In genomic region chrX:40844476-40844875, GRCh38 we compare ENCODE assay signal across 18 cellular contexts.
DNase-seq lines count a peak whose midpoint lies in the region; ATAC-seq and TF ChIP-seq lines count a peak whose summit lies in the region.
"Had no signal": no experiment of that assay in that cellular context is flagged by ENCODE, and none has a peak within 500 bp of the region (broad histone marks: within the 10 kb centered on the region; RNA-seq: fewer than 3 reads in every experiment).

No MANE protein-coding gene starts in this region.

- no CpG with 5 or more reads among the region's 2 CpGs for WGBS in IMR-90 (ENCODE audit: extremely low coverage in 2 of 2, insufficient read length in 1 of 2), 2 experiments
- WGBS in endodermal cell (ENCODE audit: insufficient coverage in 1 of 2, insufficient read length in 1 of 2), 2 experiments: 65% methylated on average over 2 of the region's 2 CpGs; no CpG with 5 or more reads in 1 of the 2 experiments

- H2AFZ ChIP-seq in IMR-90 (replicated peaks; ENCODE audit: low read length, poor library complexity): peak overlapping the region; percentile 34
- H2AFZ ChIP-seq: parathyroid adenoma had no signal

- intact Hi-C loops in IMR-90 (cut with micrococcal nuclease): no loop called here

- ATAC-seq in IMR-90 (ENCODE audit: low read depth) (no peak), HG02981 (IDR thresholded peaks at IDR 0.05; ENCODE audit: unreplicated experiment) (no peak)
- no peak for ATAC-seq in activated T-cell treated with anti-CD3 and anti-CD28 coated beads, Interleukin-2, amount 50 U/mL, for 72 hours (replicated peaks in 1 of 2)
- ATAC-seq: PC-3 had no signal

- H3K9me3 ChIP-seq in IMR-90 (ENCODE audit: control insufficient read depth, insufficient read depth, low read length) (peaks cover 14% of the 10 kb centered on the region), endodermal cell (ENCODE audit: control insufficient read depth, low read length) (no peaks in the 10 kb centered on the region)

- CTCF ChIA-PET in IMR-90 (lab: Yijun Ruan, JAX): interaction anchor here (1.0 kb wide), 1 partner anchor 50 kb away, joined by 3 read pairs; no protein-coding TSS in a partner anchor

- peak; percentile 65 for DNase-seq in EL
- DNase-seq in IMR-90: peak; percentile 58
- no peak for DNase-seq in endodermal cell
- DNase-seq in hypothalamus (lab: John Stamatoyannopoulos, UW): no peak
- no peak for DNase-seq in activated T-cell treated with anti-CD3 and anti-CD28 coated beads, Interleukin-2, amount 50 U/mL, for 72 hours
- no peak for DNase-seq in KG1 (lab: John Stamatoyannopoulos, UW)
- DNase-seq: CD4-positive, alpha-beta T cell; H7; Kasumi-1; NCI-H1105; NCI-H2107; NCI-H69; stimulated activated CD4-positive, alpha-beta T cell treated with anti-CD3 and anti-CD28 coated beads, Interleukin-4, amount 100 ng/mL, for 1 hour had no signal

- TF ChIP-seq CTCF in IMR-90 (conservative IDR thresholded peaks at IDR 0.05; ENCODE audit: low read depth, low read length) (no peak), endodermal cell (conservative IDR thresholded peaks at IDR 0.05) (no peak), nephron (IDR thresholded peaks at IDR 0.05; ENCODE audit: unreplicated experiment in 3 of 3) (no peak)

- H2BK5ac ChIP-seq in IMR-90 (ENCODE audit: low read depth, low read length, poor library complexity, severe bottlenecking): peak overlapping the region; percentile 99

- POLR2A ChIA-PET in IMR-90 (lab: Charles Lee; ENCODE audit: unreplicated experiment): no interaction called here

- no TSS peak for BruUV-seq in IMR-90 (replicated peaks; lab: Mats Ljungman, UMichigan)

- no peaks in the 10 kb centered on the region for H4K20me1 ChIP-seq in IMR-90 (ENCODE audit: insufficient read depth, low read length)

- no peaks in the 10 kb centered on the region for H3K9me1 ChIP-seq in IMR-90 (ENCODE audit: insufficient read depth, low read length)

- H3K18ac ChIP-seq in IMR-90 (ENCODE audit: low read depth, low read length): peak overlapping the region; percentile 96

- H2AK9ac ChIP-seq in IMR-90 (replicated peaks; ENCODE audit: low read depth, low read length, poor library complexity): peak overlapping the region; percentile 79

- no peaks in the 10 kb centered on the region for H3K27me3 ChIP-seq in IMR-90 (ENCODE audit: control insufficient read depth, insufficient read depth, low read length)
- H3K27me3 ChIP-seq in endodermal cell (ENCODE audit: control insufficient read depth, insufficient read depth, low read length, poor library complexity, severe bottlenecking): no peaks in the 10 kb centered on the region

- peak overlapping the region; percentile 61; the same call in 2 of the 3 replicates for H2BK15ac ChIP-seq in IMR-90 (ENCODE audit: low read depth, low read length)

- H4K8ac ChIP-seq in IMR-90 (ENCODE audit: low read depth in 2 of 2, low read length in 2 of 2): peak overlapping the region; percentile 31 to 95

- H3K23ac ChIP-seq in IMR-90 (ENCODE audit: low read depth, low read length): peak overlapping the region; percentile 91

- H3K4me1 Mint-ChIP-seq in endodermal cell (no peaks in the 10 kb centered on the region), nephron (peaks cover 26% of the 10 kb centered on the region)
- no peaks in the 10 kb centered on the region for H3K4me1 Mint-ChIP-seq in activated T-cell treated with anti-CD3 and anti-CD28 coated beads, Interleukin-2, amount 50 U/mL, for 72 hours (ENCODE audit: low read depth)

- no peaks in the 10 kb centered on the region for H3K79me1 ChIP-seq in IMR-90 (ENCODE audit: low read depth in 1 of 2, low read length in 2 of 2)

- in situ Hi-C loops in IMR-90 (cut with MboI; ENCODE audit: low sequenced_read_pairs): no loop called here

- no peak for TF ChIP-seq POLR2A in IMR-90 (IDR thresholded peaks at IDR 0.05; ENCODE audit: low read depth, low read length)

- H4K91ac ChIP-seq in IMR-90 (ENCODE audit: insufficient read depth, low read depth, low read length): peak overlapping the region; percentile 94

- H3K9ac ChIP-seq in IMR-90 (ENCODE audit: low read depth, low read length): 0 out of 2 replicates have a peak overlapping the region, but pooled peaks have one; percentile 1
- H3K9ac ChIP-seq in endodermal cell (ENCODE audit: extremely low read depth, low read length, poor library complexity, severe bottlenecking): no peak overlapping the region
- H3K9ac ChIP-seq: parathyroid adenoma had no signal

- no peak for TF ChIP-seq RAD21 in IMR-90 (IDR thresholded peaks at IDR 0.05; ENCODE audit: low read length)

- H3K27ac ChIP-seq in IMR-90 (ENCODE audit: insufficient read depth, low read length): peak overlapping the region; percentile 83; the same call in 1 of the 2 replicates
- peak overlapping the region; percentile 95 for H3K27ac ChIP-seq in endodermal cell (ENCODE audit: low read depth, low read length)
- H3K27ac ChIP-seq: parathyroid adenoma had no signal

- no peaks in the 10 kb centered on the region for H3K27me3 Mint-ChIP-seq in endodermal cell (ENCODE audit: insufficient read depth)
- no peaks in the 10 kb centered on the region for H3K27me3 Mint-ChIP-seq in nephron (ENCODE audit: low read depth)
- H3K27me3 Mint-ChIP-seq in activated T-cell treated with anti-CD3 and anti-CD28 coated beads, Interleukin-2, amount 50 U/mL, for 72 hours (ENCODE audit: low read depth): peaks cover 28% of the 10 kb centered on the region
- H3K27me3 Mint-ChIP-seq: CD4-positive, alpha-beta T cell had no signal

- peak overlapping the region; percentile 52 for H3K27ac Mint-ChIP-seq in endodermal cell
- H3K27ac Mint-ChIP-seq in nephron: peak overlapping the region; percentile 80 to 95 (median 88)
- H3K27ac Mint-ChIP-seq in activated T-cell treated with anti-CD3 and anti-CD28 coated beads, Interleukin-2, amount 50 U/mL, for 72 hours: no peak overlapping the region
- H3K27ac Mint-ChIP-seq: activated T-helper 2 cell treated with anti-CD3 and anti-CD28 coated beads, Interferon-gamma antibody, Interleukin-2, Interleukin-4, amounts not matched to agents 10 μg/mL and 5 μg/mL and 100 μg/mL, durations not matched to agents 14 hours and 24 hours and 36 hours; CD4-positive, alpha-beta T cell had no signal

- H4K5ac ChIP-seq in IMR-90 (ENCODE audit: low read depth, low read length): peak overlapping the region; percentile 95

- H2AK5ac ChIP-seq in IMR-90 (ENCODE audit: low read depth, low read length): peak overlapping the region; percentile 61

- H2BK120ac ChIP-seq in IMR-90 (ENCODE audit: low read depth, low read length): peak overlapping the region; percentile 97

- H3K36me3 Mint-ChIP-seq in endodermal cell (ENCODE audit: low read depth) (peaks cover 9% of the 10 kb centered on the region), nephron (ENCODE audit: low read depth) (peaks cover 7% of the 10 kb centered on the region)
- peaks cover 12 to 13% of the 10 kb centered on the region in 2 donors for H3K36me3 Mint-ChIP-seq in activated T-cell treated with anti-CD3 and anti-CD28 coated beads, Interleukin-2, amount 50 U/mL, for 72 hours (ENCODE audit: insufficient read depth in 2 of 2)

- H3K4me3 Mint-ChIP-seq in endodermal cell: no peak overlapping the region
- H3K4me3 Mint-ChIP-seq in nephron: no peak overlapping the region
- H3K4me3 Mint-ChIP-seq in activated T-cell treated with anti-CD3 and anti-CD28 coated beads, Interleukin-2, amount 50 U/mL, for 72 hours: no peak overlapping the region
- H3K4me3 Mint-ChIP-seq: CD4-positive, alpha-beta T cell had no signal

- no peak overlapping the region for H3K4me3 ChIP-seq in IMR-90 (ENCODE audit: insufficient read depth, low read depth, low read length)
- no peak overlapping the region for H3K4me3 ChIP-seq in endodermal cell (ENCODE audit: low read length)

- peak overlapping the region; percentile 88 for H3K14ac ChIP-seq in IMR-90 (replicated peaks; ENCODE audit: low read depth, low read length)

- peak overlapping the region; percentile 93; the same call in 1 of the 2 replicates for H3K4me2 ChIP-seq in IMR-90 (ENCODE audit: low read depth, low read length)

- H3K36me3 ChIP-seq in IMR-90 (ENCODE audit: control insufficient read depth, insufficient read depth, low read length): no peaks in the 10 kb centered on the region
- no peaks in the 10 kb centered on the region for H3K36me3 ChIP-seq in endodermal cell (ENCODE audit: control insufficient read depth, insufficient read depth, low read length)

- H2BK20ac ChIP-seq in IMR-90 (ENCODE audit: low read depth, low read length): peak overlapping the region; percentile 98

- H3K9me3 Mint-ChIP-seq in endodermal cell (peaks cover 42% of the 10 kb centered on the region), nephron (peaks cover 34% of the 10 kb centered on the region)
- peaks cover 9 to 11% of the 10 kb centered on the region in 2 donors for H3K9me3 Mint-ChIP-seq in activated T-cell treated with anti-CD3 and anti-CD28 coated beads, Interleukin-2, amount 50 U/mL, for 72 hours

- peak overlapping the region; percentile 64 for H3K56ac ChIP-seq in IMR-90 (ENCODE audit: extremely low read depth, insufficient read depth, low read length)

- peak overlapping the region; percentile 93 for H3K4ac ChIP-seq in IMR-90 (ENCODE audit: low read depth, low read length)

- peaks cover 9% of the 10 kb centered on the region for H3K4me1 ChIP-seq in IMR-90 (ENCODE audit: control insufficient read depth, insufficient read depth, low read length)
- no peaks in the 10 kb centered on the region for H3K4me1 ChIP-seq in endodermal cell (ENCODE audit: control insufficient read depth, insufficient read depth, low read length)
- H3K4me1 ChIP-seq: parathyroid adenoma had no signal

- dilution Hi-C loops in IMR-90 (cut with HindIII; ENCODE audit: low sequenced_read_pairs, unreplicated experiment): no loop called here

TF ChIP-seq in IMR-90, 13 proteins besides CTCF, POLR2A, EP300 and RAD21 (continues in another document):
- TF ChIP-seq SMC3 (IDR thresholded peaks at IDR 0.05; ENCODE audit: low read depth, low read length) (no peak), USF2 (IDR thresholded peaks at IDR 0.05; ENCODE audit: low read depth, low read length) (no peak), CEBPB (IDR thresholded peaks at IDR 0.05; ENCODE audit: low read depth, low read length) (no peak), MAFK (IDR thresholded peaks at IDR 0.05; ENCODE audit: low read depth, low read length) (no peak)

Comparison
In these comparisons a context has a peak if more than half of its experiments do, and no peak if none do; other contexts are left out.
1. DNase-seq: peak in EL (single experiment) and IMR-90 (single experiment); none in endodermal cell (single experiment), hypothalamus (0 of 51), activated T-cell treated with anti-CD3 and anti-CD28 coated beads, Interleukin-2, amount 50 U/mL, for 72 hours (0 of 2) and KG1 (single experiment).